11 cellular contexts compared by ENCODE assay signal in the genomic region with DNA sequence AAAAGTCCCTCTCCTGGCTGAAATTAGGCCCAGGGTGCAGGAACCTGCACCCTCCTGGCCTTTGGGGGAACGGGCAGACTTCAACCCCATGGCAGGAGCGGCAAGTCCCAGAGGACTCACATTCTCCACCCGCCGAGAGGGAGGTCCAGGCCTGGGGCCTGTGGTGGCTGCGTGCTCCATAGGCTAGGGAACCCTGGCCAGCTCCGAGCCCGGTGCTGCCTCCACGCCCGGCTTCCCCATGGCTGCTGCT. TPM values are rescaled to one million over a fixed set of nuclear protein-coding genes. Genes with fewer than 3 reads are reported as not detected.
DNase-seq lines count a peak whose midpoint lies in the region; ATAC-seq, FAIRE-seq and TF ChIP-seq lines count a peak whose summit lies in the region.
"Had no signal": no experiment of that assay in that cellular context is flagged by ENCODE, and none has a peak within 500 bp of the region (broad histone marks: within the 10 kb centered on the region; RNA-seq: fewer than 3 reads in every experiment).

No MANE protein-coding gene starts in this region.

- H3K27me3 ChIP-seq in CD4-positive, CD25-positive, alpha-beta regulatory T cell (ENCODE audit: control insufficient read depth, insufficient read depth, low read length) = no peaks in the 10 kb centered on the region
- H3K27me3 ChIP-seq in HCT116 (ENCODE audit: insufficient read depth, low read length) (no peaks in the 10 kb centered on the region), GM12878 (replicated peaks in 1 of 2; ENCODE audit: control insufficient read depth in 2 of 2, insufficient read depth in 2 of 2, low read length in 1 of 2) (no peaks in the 10 kb centered on the region)
- H3K27me3 ChIP-seq: right atrium auricular region had no signal

- CTCF ChIA-PET in HCT116 (lab: Charles Lee) (interaction anchor here (0.7 to 2.6 kb wide), 2 partner anchors 10 to 13 kb away, joined by 3 to 11 read pairs; no protein-coding TSS in a partner anchor), GM12878 (lab: Yijun Ruan, JAX) (interaction anchor here (0.8 kb wide), 1 partner anchor 14 kb away, joined by 3 read pairs; no protein-coding TSS in a partner anchor)

- BruUV-seq in HCT116 (replicated peaks; lab: Mats Ljungman, UMichigan) (no TSS peak), GM12878 (replicated peaks; lab: Mats Ljungman, UMichigan) (no TSS peak)

- no peaks in the 10 kb centered on the region for H3K9me2 ChIP-seq in HCT116 (ENCODE audit: insufficient read depth)

- no peak for TF ChIP-seq EP300 in GM12878 (IDR thresholded peaks at IDR 0.05; ENCODE audit: borderline replicate concordance in 1 of 2, control insufficient read depth in 1 of 2, low read depth in 2 of 2, low read length in 2 of 2)

- H2AFZ ChIP-seq in HCT116 (ENCODE audit: low read depth, low read length, poor library complexity, severe bottlenecking) = no peak overlapping the region
- no peak overlapping the region for H2AFZ ChIP-seq in GM12878 (ENCODE audit: control insufficient read depth, low read depth, low read length)

- no peak for TF ChIP-seq POLR2A in HCT116 (IDR thresholded peaks at IDR 0.05; ENCODE audit: borderline replicate concordance, extremely low read depth, insufficient read depth, insufficient read length)
- no peak for TF ChIP-seq POLR2A in GM12878 (IDR thresholded peaks at IDR 0.05; ENCODE audit: low read depth, low read length)

- no peaks in the 10 kb centered on the region for H3K9me3 Mint-ChIP-seq in CD4-positive, CD25-positive, alpha-beta regulatory T cell
- H3K9me3 Mint-ChIP-seq in naive thymus-derived CD8-positive, alpha-beta T cell = no peaks in the 10 kb centered on the region
- H3K9me3 Mint-ChIP-seq: activated CD4-positive, alpha-beta memory T cell treated with anti-CD3 and anti-CD28 coated beads for 36 hours had no signal

- POLR2A ChIA-PET in HCT116 (lab: Charles Lee) = interaction anchor here (0.6 to 3.5 kb wide), 3 partner anchors 11 to 35 kb away, joined by 3 to 20 read pairs (median 12); a partner anchor contains a TSS
- POLR2A ChIA-PET in GM12878 (lab: Charles Lee) = interaction anchor here (6.3 kb wide), 1 partner anchor 12 kb away, joined by 60 read pairs; a partner anchor contains a TSS
- POLR2A ChIA-PET in naive thymus-derived CD8-positive, alpha-beta T cell (lab: Charles Lee) = interaction anchor here (1.2 to 23.0 kb wide), 6 partner anchors 9 to 46 kb away, joined by 3 to 411 read pairs (median 28); a partner anchor contains a TSS

- H3K79me2 ChIP-seq in HCT116 (ENCODE audit: insufficient read depth, low read length) (peaks cover 26% of the 10 kb centered on the region; the same call in 1 of the 2 replicates), GM12878 (ENCODE audit: control insufficient read depth, insufficient read depth, low read length) (no peaks in the 10 kb centered on the region; the same call in none of the 2 replicates)

- H4K20me1 ChIP-seq in HCT116 (ENCODE audit: insufficient read depth) = no peaks in the 10 kb centered on the region
- H4K20me1 ChIP-seq in GM12878 (ENCODE audit: control insufficient read depth, insufficient read depth) = no peaks in the 10 kb centered on the region

- H3K27ac ChIP-seq in CD4-positive, CD25-positive, alpha-beta regulatory T cell (ENCODE audit: insufficient read depth, low read length, poor library complexity, severe bottlenecking) = peak overlapping the region; percentile 51
- H3K27ac ChIP-seq in HCT116 (ENCODE audit: low read depth, low read length) (peak overlapping the region; percentile 96), GM12878 (ENCODE audit: control insufficient read depth, insufficient read depth) (no peak overlapping the region)

- no peaks in the 10 kb centered on the region for H3K9me3 ChIP-seq in CD4-positive, CD25-positive, alpha-beta regulatory T cell (ENCODE audit: control insufficient read depth in 2 of 2, low read length in 2 of 2)
- no peaks in the 10 kb centered on the region for H3K9me3 ChIP-seq in HCT116 (ENCODE audit: control insufficient read depth in 1 of 2, insufficient read depth in 1 of 2, low read depth in 1 of 2, low read length in 2 of 2)
- H3K9me3 ChIP-seq in GM12878 (replicated peaks; ENCODE audit: control insufficient read depth, insufficient read depth, low read length) = no peaks in the 10 kb centered on the region
- H3K9me3 ChIP-seq: right atrium auricular region had no signal

- H3K4me3 ChIP-seq in CD4-positive, CD25-positive, alpha-beta regulatory T cell (ENCODE audit: low read depth, low read length) = no peak overlapping the region
- H3K4me3 ChIP-seq in HCT116 (replicated peaks in 1 of 2; ENCODE audit: low read depth in 1 of 2, low read length in 2 of 2) = peak overlapping the region; percentile 39 to 89
- H3K4me3 ChIP-seq in GM12878 = peak overlapping the region; percentile 66; the same call in 1 of the 2 replicates

- no peak overlapping the region for H3K27ac Mint-ChIP-seq in CD4-positive, CD25-positive, alpha-beta regulatory T cell
- H3K27ac Mint-ChIP-seq in naive thymus-derived CD8-positive, alpha-beta T cell = peak overlapping the region in 3 of 10 donors; percentile 43 to 79 (median 78)
- H3K27ac Mint-ChIP-seq: activated CD4-positive, alpha-beta memory T cell treated with anti-CD3 and anti-CD28 coated beads for 36 hours had no signal

- FAIRE-seq in GM12878 (lab: Jason Lieb, UNC) = no peak

- ATAC-seq in CD4-positive, CD25-positive, alpha-beta regulatory T cell (ENCODE audit: low read depth in 2 of 2) = no peak
- no peak for ATAC-seq in HCT116
- no peak for ATAC-seq in GM12878
- no peak for ATAC-seq in naive thymus-derived CD8-positive, alpha-beta T cell

- TF ChIP-seq RAD21 in HCT116 (IDR thresholded peaks at IDR 0.05; ENCODE audit: low read depth) (no peak), GM12878 (IDR thresholded peaks at IDR 0.05; ENCODE audit: insufficient read depth, low read depth, low read length) (no peak)

- H3K27me3 Mint-ChIP-seq in CD4-positive, CD25-positive, alpha-beta regulatory T cell = no peaks in the 10 kb centered on the region
- H3K27me3 Mint-ChIP-seq in naive thymus-derived CD8-positive, alpha-beta T cell = no peaks in the 10 kb centered on the region
- H3K27me3 Mint-ChIP-seq: activated CD4-positive, alpha-beta memory T cell treated with anti-CD3 and anti-CD28 coated beads for 36 hours had no signal

- H3K4me2 ChIP-seq in HCT116 (ENCODE audit: low read length) = peak overlapping the region; percentile 99
- H3K4me2 ChIP-seq in GM12878 (ENCODE audit: control insufficient read depth, insufficient read depth) = peak overlapping the region; percentile 79

- no peaks in the 10 kb centered on the region for H3K36me3 ChIP-seq in CD4-positive, CD25-positive, alpha-beta regulatory T cell (ENCODE audit: control insufficient read depth, insufficient read depth, low read length)
- H3K36me3 ChIP-seq in HCT116 (ENCODE audit: control insufficient read depth in 1 of 2, insufficient read depth in 2 of 2, low read length in 2 of 2) = no peaks in the 10 kb centered on the region
- H3K36me3 ChIP-seq in GM12878 (ENCODE audit: control insufficient read depth in 2 of 2, insufficient read depth in 2 of 2, low read length in 1 of 2) = no peaks in the 10 kb centered on the region; a peak in 2 of 4 replicates
- H3K36me3 ChIP-seq: right atrium auricular region had no signal

- no peak for DNase-seq in CD4-positive, CD25-positive, alpha-beta regulatory T cell
- no peak for DNase-seq in HCT116 (ENCODE audit: low read depth, low spot score)
- no peak for DNase-seq in GM12878 (ENCODE audit: low read depth, low spot score)
- DNase-seq in naive thymus-derived CD8-positive, alpha-beta T cell = no peak
- DNase-seq in SK-N-DZ (ENCODE audit: low spot score) = no peak
- DNase-seq in nucleus accumbens (lab: John Stamatoyannopoulos, UW) = no peak
- no peak for DNase-seq in NK-92 treated with Interleukin-12 subunit alpha and Interleukin-12 subunit beta, amount 100 ng/mL, for 24 hours (lab: John Stamatoyannopoulos, UW)
- no peak for DNase-seq in NCI-H510A treated with DMSO at 0.1 percent for 48 hours (lab: John Stamatoyannopoulos, UW)
- DNase-seq: activated CD4-positive, alpha-beta memory T cell treated with anti-CD3 and anti-CD28 coated beads for 36 hours; MV-4-11 had no signal

- no peak for TF ChIP-seq CTCF in HCT116 (IDR thresholded peaks at IDR 0.05 in 2 of 3, conservative IDR thresholded peaks at IDR 0.05 in 1 of 3; ENCODE audit: borderline replicate concordance in 1 of 3, insufficient read depth in 1 of 3, low read depth in 2 of 3, low read length in 2 of 3)
- no peak for TF ChIP-seq CTCF in GM12878 (IDR thresholded peaks at IDR 0.05 in 2 of 3, conservative IDR thresholded peaks at IDR 0.05 in 1 of 3; ENCODE audit: control insufficient read depth in 2 of 3, extremely low read depth in 1 of 3, insufficient read depth in 1 of 3, low read depth in 3 of 3, low read length in 3 of 3)

- SMC1A ChIA-PET in GM12878 (lab: Charles Lee; ENCODE audit: uncharacterized antibody, unreplicated experiment) = interaction anchor here (1.7 kb wide), 2 partner anchors 11 to 14 kb away, joined by 3 to 5 read pairs; a partner anchor contains a TSS

- 15% methylated on average over 9 of the region's 9 CpGs for WGBS in GM12878 (ENCODE audit: insufficient coverage, insufficient replicate concordance, low lambda C conversion rate, missing lambda C conversion rate)

- H3K36me3 Mint-ChIP-seq in CD4-positive, CD25-positive, alpha-beta regulatory T cell = no peaks in the 10 kb centered on the region
- no peaks in the 10 kb centered on the region for H3K36me3 Mint-ChIP-seq in naive thymus-derived CD8-positive, alpha-beta T cell
- H3K36me3 Mint-ChIP-seq: activated CD4-positive, alpha-beta memory T cell treated with anti-CD3 and anti-CD28 coated beads for 36 hours had no signal

- H3K9ac ChIP-seq in HCT116 (ENCODE audit: low read length) (peak overlapping the region; percentile 58), GM12878 (ENCODE audit: control insufficient read depth, insufficient read depth, low read length) (no peak overlapping the region)

- H3K4me1 ChIP-seq in CD4-positive, CD25-positive, alpha-beta regulatory T cell (ENCODE audit: control insufficient read depth, insufficient read depth, low read length, poor library complexity, severe bottlenecking) = peaks cover 40% of the 10 kb centered on the region
- H3K4me1 ChIP-seq in HCT116 (ENCODE audit: control insufficient read depth in 1 of 2, insufficient read depth in 2 of 2, low read length in 2 of 2) (peaks cover 9 to 52% of the 10 kb centered on the region in 2 experiments), GM12878 (ENCODE audit: control insufficient read depth, insufficient read depth, low read length) (peaks cover 13% of the 10 kb centered on the region)

- in situ Hi-C loops in GM12878 (cut with MboI) = no loop called here

- peak overlapping the region in 2 of 4 donors; percentile 76 for H3K4me3 Mint-ChIP-seq in CD4-positive, CD25-positive, alpha-beta regulatory T cell
- peak overlapping the region in 9 of 10 donors; percentile 29 to 82 (median 76) for H3K4me3 Mint-ChIP-seq in naive thymus-derived CD8-positive, alpha-beta T cell

- RAD21 ChIA-PET in HCT116 (lab: Charles Lee; ENCODE audit: low non-redundant PET in 1 of 2, low total read pairs in 2 of 2, uncharacterized antibody in 2 of 2, unreplicated experiment in 2 of 2) (no interaction called here), GM12878 (lab: Charles Lee; ENCODE audit: unreplicated experiment) (interaction anchor here (2.3 kb wide), 1 partner anchor 14 kb away, joined by 6 read pairs; no protein-coding TSS in a partner anchor)

- intact Hi-C loops in HCT116 (cut with micrococcal nuclease) = no loop called here
- intact Hi-C loops in GM12878 (cut with micrococcal nuclease; ENCODE audit: unreplicated experiment) = no loop called here

- peaks cover 0 to 23% (median 0%) of the 10 kb centered on the region in 4 donors for H3K4me1 Mint-ChIP-seq in CD4-positive, CD25-positive, alpha-beta regulatory T cell
- peaks cover 14 to 25% (median 17%) of the 10 kb centered on the region in 4 donors for H3K4me1 Mint-ChIP-seq in naive thymus-derived CD8-positive, alpha-beta T cell

RNA-seq across cellular contexts. Expression of a gene that starts 0.1 kb away (rescaled TPM):
- total RNA-seq in CD4-positive, CD25-positive, alpha-beta regulatory T cell = 2.5 TPM
- polyA plus RNA-seq in CD4-positive, CD25-positive, alpha-beta regulatory T cell = under 1 TPM; 0.37 to 0.70 (median 0.43) TPM
- total RNA-seq in HCT116 (2021; ENCODE audit: unreplicated experiment) (22.9 TPM), GM12878 (2014; rRNA removed) (12.2 and 16.2 TPM in 2 replicates), GM12878 (2014; rRNA removed; fragmentation: Illumina TruSeq; extraction: Trizol) (3.0 and 4.7 TPM in 2 replicates), GM12878 (2021) (16.2 and 18.7 TPM in 2 replicates)
- 6.8 and 7.7 TPM in 2 replicates for polyA plus RNA-seq in HCT116 (2012)
- 22.0 and 22.6 TPM in 2 replicates for total RNA-seq in GM12878 (2013; cell fraction: nucleolus; rRNA removed)
- 1.5 TPM for polyA plus RNA-seq in GM12878 (2011; ENCODE audit: low read depth)
- polyA plus RNA-seq in GM12878 (2011; rRNA removed) (3.2 and 7.2 TPM in 2 replicates), GM12878 (2014; fragmentation: Illumina TruSeq; extraction: Trizol) (1.1 and 2.5 TPM in 2 replicates), GM12878 (2014; fragmentation: Nextera tagmentation; extraction: Ambion mirVana) (under 1 TPM; 0.10 to 0.97 TPM), GM12878 (2014; rRNA removed) (26.2 and 32.6 TPM in 2 replicates), GM12878 (2016; fragmentation: Nextera tagmentation; extraction: Ambion mirVana) (1 to 10 TPM; 3.1 to 6.1 TPM)
- polyA plus RNA-seq in GM12878 (2011; cell fraction: cytosol; rRNA removed) = 6.3 and 14.9 TPM in 2 replicates
- 244 and 248 TPM in 2 replicates for polyA plus RNA-seq in GM12878 (2011; cell fraction: nucleus; rRNA removed)
- polyA plus RNA-seq in GM12878 (2012) = 7.9 and 9.8 TPM in 2 replicates
- polyA minus RNA-seq in GM12878 (2011; rRNA and poly(A)+ RNA removed) = 2.3 and 5.2 TPM in 2 replicates
- polyA minus RNA-seq in GM12878 (2011; cell fraction: cytosol; rRNA and poly(A)+ RNA removed) = 0.52 and 2.0 TPM in 2 replicates
- 17.3 and 25.4 TPM in 2 replicates for polyA minus RNA-seq in GM12878 (2011; cell fraction: nucleus; rRNA and poly(A)+ RNA removed)
- 10 to 100 TPM; 12.0 to 15.1 TPM for total RNA-seq in naive thymus-derived CD8-positive, alpha-beta T cell
- 1 to 10 TPM in 2 of 3 donors, not detected in 1; 1.1 to 1.4 TPM for polyA plus RNA-seq in naive thymus-derived CD8-positive, alpha-beta T cell
- 2.7 and 7.0 TPM in 2 replicates for polyA plus RNA-seq in SK-N-DZ (2014; cell fraction: cytosol; rRNA removed)
- 129 and 132 TPM in 2 replicates for polyA plus RNA-seq in SK-N-DZ (2014; cell fraction: nucleus; rRNA removed)

RNA-seq across cellular contexts. Expression of a gene that starts 0.8 kb away (rescaled TPM):
- total RNA-seq in CD4-positive, CD25-positive, alpha-beta regulatory T cell = 15.6 TPM
- 1 to 10 TPM; 2.2 to 4.3 (median 3.2) TPM for polyA plus RNA-seq in CD4-positive, CD25-positive, alpha-beta regulatory T cell
- total RNA-seq in HCT116 (2021; ENCODE audit: unreplicated experiment) (74.8 TPM), GM12878 (2014; rRNA removed) (27.5 and 30.2 TPM in 2 replicates), GM12878 (2014; rRNA removed; fragmentation: Illumina TruSeq; extraction: Trizol) (8.5 and 9.5 TPM in 2 replicates), GM12878 (2021) (44.5 and 48.2 TPM in 2 replicates)
- polyA plus RNA-seq in HCT116 (2012) = 56.8 and 61.7 TPM in 2 replicates
- 32.8 and 34.9 TPM in 2 replicates for total RNA-seq in GM12878 (2013; cell fraction: nucleolus; rRNA removed)
- 2.6 TPM for polyA plus RNA-seq in GM12878 (2011; ENCODE audit: low read depth)
- polyA plus RNA-seq in GM12878 (2011; rRNA removed) (5.9 and 14.0 TPM in 2 replicates), GM12878 (2014; fragmentation: Illumina TruSeq; extraction: Trizol) (0.41 and 1.9 TPM in 2 replicates), GM12878 (2014; fragmentation: Nextera tagmentation; extraction: Ambion mirVana) (under 1 TPM; 0.23 to 0.68 TPM), GM12878 (2014; rRNA removed) (44.6 and 46.2 TPM in 2 replicates), GM12878 (2016; fragmentation: Nextera tagmentation; extraction: Ambion mirVana) (10 to 100 TPM; 18.8 to 23.5 TPM)
- polyA plus RNA-seq in GM12878 (2011; cell fraction: cytosol; rRNA removed) = 31.6 and 70.5 TPM in 2 replicates
- polyA plus RNA-seq in GM12878 (2011; cell fraction: nucleus; rRNA removed) = 267 and 349 TPM in 2 replicates
- polyA plus RNA-seq in GM12878 (2012) = 13.8 and 18.3 TPM in 2 replicates
- polyA minus RNA-seq in GM12878 (2011; rRNA and poly(A)+ RNA removed) = 3.9 and 5.0 TPM in 2 replicates
- polyA minus RNA-seq in GM12878 (2011; cell fraction: cytosol; rRNA and poly(A)+ RNA removed) = 9.0 and 10.6 TPM in 2 replicates
- 20.1 and 26.0 TPM in 2 replicates for polyA minus RNA-seq in GM12878 (2011; cell fraction: nucleus; rRNA and poly(A)+ RNA removed)
- 10 to 100 TPM; 50.1 to 67.0 TPM for total RNA-seq in naive thymus-derived CD8-positive, alpha-beta T cell
- polyA plus RNA-seq in naive thymus-derived CD8-positive, alpha-beta T cell = 1 to 10 TPM; 5.0 to 6.2 (median 6.0) TPM
- 22.6 and 23.4 TPM in 2 replicates for polyA plus RNA-seq in SK-N-DZ (2014; cell fraction: cytosol; rRNA removed)
- 184 and 185 TPM in 2 replicates for polyA plus RNA-seq in SK-N-DZ (2014; cell fraction: nucleus; rRNA removed)

RNA-seq across cellular contexts. Expression of a gene that starts 5.2 kb away (rescaled TPM):
- total RNA-seq in CD4-positive, CD25-positive, alpha-beta regulatory T cell = 13.6 TPM
- polyA plus RNA-seq in CD4-positive, CD25-positive, alpha-beta regulatory T cell = 10 to 100 TPM; 60.3 to 85.9 (median 64.4) TPM
- total RNA-seq in HCT116 (2021; ENCODE audit: unreplicated experiment) = 65.4 TPM
- 27.5 and 33.3 TPM in 2 replicates for polyA plus RNA-seq in HCT116 (2012)
- total RNA-seq in GM12878 (2013; cell fraction: nucleolus; rRNA removed) = 9.4 and 11.3 TPM in 2 replicates
- 38.4 and 51.7 TPM in 2 replicates for total RNA-seq in GM12878 (2014; rRNA removed)
- 7.1 and 9.3 TPM in 2 replicates for total RNA-seq in GM12878 (2014; rRNA removed; fragmentation: Illumina TruSeq; extraction: Trizol)
- total RNA-seq in GM12878 (2021) = 60.5 and 67.8 TPM in 2 replicates
- 0.75 TPM for polyA plus RNA-seq in GM12878 (2011; ENCODE audit: low read depth)
- polyA plus RNA-seq in GM12878 (2011; rRNA removed) = 3.3 and 5.6 TPM in 2 replicates
- 20.1 and 37.9 TPM in 2 replicates for polyA plus RNA-seq in GM12878 (2011; cell fraction: cytosol; rRNA removed)
- 37.1 and 61.4 TPM in 2 replicates for polyA plus RNA-seq in GM12878 (2011; cell fraction: nucleus; rRNA removed)
- 10.8 and 14.9 TPM in 2 replicates for polyA plus RNA-seq in GM12878 (2012)
- polyA plus RNA-seq in GM12878 (2014; fragmentation: Illumina TruSeq; extraction: Trizol) = 0.62 TPM in 1 of 2 replicates, not detected in the other
- 1 to 10 TPM in 1 of 2 experiments, under 1 TPM in 1; 0.58 to 3.1 TPM for polyA plus RNA-seq in GM12878 (2014; fragmentation: Nextera tagmentation; extraction: Ambion mirVana)
- 39.2 and 42.3 TPM in 2 replicates for polyA plus RNA-seq in GM12878 (2014; rRNA removed)
- 10 to 100 TPM; 44.5 to 54.8 TPM for polyA plus RNA-seq in GM12878 (2016; fragmentation: Nextera tagmentation; extraction: Ambion mirVana)
- 0.73 and 2.0 TPM in 2 replicates for polyA minus RNA-seq in GM12878 (2011; rRNA and poly(A)+ RNA removed)
- polyA minus RNA-seq in GM12878 (2011; cell fraction: cytosol; rRNA and poly(A)+ RNA removed) = 7.2 and 7.3 TPM in 2 replicates
- polyA minus RNA-seq in GM12878 (2011; cell fraction: nucleus; rRNA and poly(A)+ RNA removed) = 14.4 and 28.4 TPM in 2 replicates
- 10 to 100 TPM; 44.3 to 48.2 TPM for total RNA-seq in naive thymus-derived CD8-positive, alpha-beta T cell
- polyA plus RNA-seq in naive thymus-derived CD8-positive, alpha-beta T cell = 100 to 1,000 TPM in 2 of 3 donors, 10 to 100 TPM in 1; 93.5 to 128 (median 113) TPM
- polyA plus RNA-seq in SK-N-DZ (2014; cell fraction: cytosol; rRNA removed) = 59.0 and 63.1 TPM in 2 replicates
- 199 and 307 TPM in 2 replicates for polyA plus RNA-seq in SK-N-DZ (2014; cell fraction: nucleus; rRNA removed)

RNA-seq across cellular contexts. Expression of a gene that starts 11.2 kb away (rescaled TPM):
- 4.6 TPM for total RNA-seq in CD4-positive, CD25-positive, alpha-beta regulatory T cell
- 10 to 100 TPM; 14.3 to 24.1 (median 17.7) TPM for polyA plus RNA-seq in CD4-positive, CD25-positive, alpha-beta regulatory T cell
- total RNA-seq in HCT116 (2021; ENCODE audit: unreplicated experiment) (193 TPM), GM12878 (2014; rRNA removed) (12.8 and 14.3 TPM in 2 replicates), GM12878 (2014; rRNA removed; fragmentation: Illumina TruSeq; extraction: Trizol) (0.72 and 1.2 TPM in 2 replicates), GM12878 (2021) (6.2 and 8.9 TPM in 2 replicates)
- 121 and 125 TPM in 2 replicates for polyA plus RNA-seq in HCT116 (2012)
- 2.3 and 2.5 TPM in 2 replicates for total RNA-seq in GM12878 (2013; cell fraction: nucleolus; rRNA removed)
- 0.34 TPM for polyA plus RNA-seq in GM12878 (2011; ENCODE audit: low read depth)
- polyA plus RNA-seq in GM12878 (2011; rRNA removed) (1.3 and 5.9 TPM in 2 replicates), GM12878 (2014; fragmentation: Illumina TruSeq; extraction: Trizol) (0.05 and 0.15 TPM in 2 replicates), GM12878 (2014; fragmentation: Nextera tagmentation; extraction: Ambion mirVana) (under 1 TPM in 1 of 2 experiments, not detected in 1; 0.11 TPM), GM12878 (2014; rRNA removed) (9.4 and 11.0 TPM in 2 replicates), GM12878 (2016; fragmentation: Nextera tagmentation; extraction: Ambion mirVana) (1 to 10 TPM in 1 of 2 experiments, under 1 TPM in 1; 0.53 to 1.1 TPM)
- polyA plus RNA-seq in GM12878 (2011; cell fraction: cytosol; rRNA removed) = 6.4 and 20.6 TPM in 2 replicates
- polyA plus RNA-seq in GM12878 (2011; cell fraction: nucleus; rRNA removed) = 10.9 and 15.0 TPM in 2 replicates
- 2.3 and 4.5 TPM in 2 replicates for polyA plus RNA-seq in GM12878 (2012)
- polyA minus RNA-seq in GM12878 (2011; rRNA and poly(A)+ RNA removed) = 1.6 and 2.0 TPM in 2 replicates
- polyA minus RNA-seq in GM12878 (2011; cell fraction: cytosol; rRNA and poly(A)+ RNA removed) = 2.3 and 5.7 TPM in 2 replicates
- polyA minus RNA-seq in GM12878 (2011; cell fraction: nucleus; rRNA and poly(A)+ RNA removed) = 2.2 and 3.7 TPM in 2 replicates
- total RNA-seq in naive thymus-derived CD8-positive, alpha-beta T cell = 10 to 100 TPM; 13.1 to 14.4 TPM
- polyA plus RNA-seq in naive thymus-derived CD8-positive, alpha-beta T cell = 10 to 100 TPM; 22.1 to 40.9 (median 35.8) TPM
- 70.7 and 104 TPM in 2 replicates for polyA plus RNA-seq in SK-N-DZ (2014; cell fraction: cytosol; rRNA removed)
- 112 and 161 TPM in 2 replicates for polyA plus RNA-seq in SK-N-DZ (2014; cell fraction: nucleus; rRNA removed)

RNA-seq across cellular contexts. Expression of a gene that starts 14.7 kb away (rescaled TPM):
- 42.6 TPM for total RNA-seq in CD4-positive, CD25-positive, alpha-beta regulatory T cell
- 10 to 100 TPM; 17.2 to 26.6 (median 19.7) TPM for polyA plus RNA-seq in CD4-positive, CD25-positive, alpha-beta regulatory T cell
- 32.8 TPM for total RNA-seq in HCT116 (2021; ENCODE audit: unreplicated experiment)
- 17.5 and 18.0 TPM in 2 replicates for polyA plus RNA-seq in HCT116 (2012)
- 153 and 173 TPM in 2 replicates for total RNA-seq in GM12878 (2013; cell fraction: nucleolus; rRNA removed)
- 31.9 and 37.4 TPM in 2 replicates for total RNA-seq in GM12878 (2014; rRNA removed)
- total RNA-seq in GM12878 (2014; rRNA removed; fragmentation: Illumina TruSeq; extraction: Trizol) = 12.7 TPM in 2 replicates
- total RNA-seq in GM12878 (2021) = 30.2 and 33.5 TPM in 2 replicates
- 16.8 TPM for polyA plus RNA-seq in GM12878 (2011; ENCODE audit: low read depth)
- 24.6 and 29.7 TPM in 2 replicates for polyA plus RNA-seq in GM12878 (2011; rRNA removed)
- polyA plus RNA-seq in GM12878 (2011; cell fraction: cytosol; rRNA removed) = 38.9 and 47.3 TPM in 2 replicates
- polyA plus RNA-seq in GM12878 (2011; cell fraction: nucleus; rRNA removed) = 179 and 201 TPM in 2 replicates
- polyA plus RNA-seq in GM12878 (2012) = 21.4 and 28.0 TPM in 2 replicates
- 4.9 and 11.5 TPM in 2 replicates for polyA plus RNA-seq in GM12878 (2014; fragmentation: Illumina TruSeq; extraction: Trizol)
- 1 to 10 TPM; 1.4 to 4.0 TPM for polyA plus RNA-seq in GM12878 (2014; fragmentation: Nextera tagmentation; extraction: Ambion mirVana)
- 36.3 and 49.5 TPM in 2 replicates for polyA plus RNA-seq in GM12878 (2014; rRNA removed)
- 10 to 100 TPM; 36.3 to 37.5 TPM for polyA plus RNA-seq in GM12878 (2016; fragmentation: Nextera tagmentation; extraction: Ambion mirVana)
- polyA minus RNA-seq in GM12878 (2011; rRNA and poly(A)+ RNA removed) = 27.0 and 44.8 TPM in 2 replicates
- polyA minus RNA-seq in GM12878 (2011; cell fraction: cytosol; rRNA and poly(A)+ RNA removed) = 11.6 and 13.6 TPM in 2 replicates
- 67.1 and 98.5 TPM in 2 replicates for polyA minus RNA-seq in GM12878 (2011; cell fraction: nucleus; rRNA and poly(A)+ RNA removed)
- total RNA-seq in naive thymus-derived CD8-positive, alpha-beta T cell = 10 to 100 TPM; 56.0 to 56.4 TPM
- polyA plus RNA-seq in naive thymus-derived CD8-positive, alpha-beta T cell = 10 to 100 TPM; 13.7 to 25.7 (median 16.9) TPM
- polyA plus RNA-seq in SK-N-DZ (2014; cell fraction: cytosol; rRNA removed) = 28.6 and 34.4 TPM in 2 replicates
- 88.2 and 96.1 TPM in 2 replicates for polyA plus RNA-seq in SK-N-DZ (2014; cell fraction: nucleus; rRNA removed)
